Comparison of ENCODE assay signal across 16 cellular contexts in genomic region chr6:20416567-20417345, GRCh38. TPM values are rescaled to one million over a fixed set of nuclear protein-coding genes. Genes with fewer than 3 reads are reported as not detected.
DNase-seq lines count a peak whose midpoint lies in the region; ATAC-seq and TF ChIP-seq lines count a peak whose summit lies in the region.
"Had no signal": no experiment of that assay in that cellular context is flagged by ENCODE, and none has a peak within 500 bp of the region (broad histone marks: within the 10 kb centered on the region; RNA-seq: fewer than 3 reads in every experiment).

No MANE protein-coding gene starts in this region.

- no peaks in the 10 kb centered on the region for H3K27me3 ChIP-seq in gastrocnemius medialis
- H3K27me3 ChIP-seq in tibial artery, result no peaks in the 10 kb centered on the region

- no peaks in the 10 kb centered on the region for H3K9me3 Mint-ChIP-seq in activated naive CD4-positive, alpha-beta T cell treated with anti-CD3 and anti-CD28 coated beads, Interleukin-2, amount 50 U/mL, for 24 hours
- no peaks in the 10 kb centered on the region for H3K9me3 Mint-ChIP-seq in endothelial cell (ENCODE audit: unreplicated experiment)

- H3K27ac ChIP-seq in gastrocnemius medialis, result peak overlapping the region; percentile 46 to 84 (median 66)
- peak overlapping the region in 1 of 2 donors; percentile 22 for H3K27ac ChIP-seq in tibial artery

- H3K4me3 ChIP-seq in gastrocnemius medialis (no peak overlapping the region), tibial artery (no peak overlapping the region)

- peaks cover 78% of the 10 kb centered on the region for H3K4me1 Mint-ChIP-seq in activated naive CD4-positive, alpha-beta T cell treated with anti-CD3 and anti-CD28 coated beads, Interleukin-2, amount 50 U/mL, for 24 hours
- peaks cover 36% of the 10 kb centered on the region for H3K4me1 Mint-ChIP-seq in endothelial cell (ENCODE audit: unreplicated experiment)

- TF ChIP-seq POLR2A in gastrocnemius medialis (IDR thresholded peaks at IDR 0.05), result no peak

- H3K36me3 ChIP-seq in gastrocnemius medialis (no peaks in the 10 kb centered on the region), tibial artery (no peaks in the 10 kb centered on the region)

- no peaks in the 10 kb centered on the region for H3K27me3 Mint-ChIP-seq in activated naive CD4-positive, alpha-beta T cell treated with anti-CD3 and anti-CD28 coated beads, Interleukin-2, amount 50 U/mL, for 24 hours
- H3K27me3 Mint-ChIP-seq in endothelial cell (ENCODE audit: unreplicated experiment), result peaks cover 1% of the 10 kb centered on the region

- no peak for ATAC-seq in gastrocnemius medialis
- no peak for ATAC-seq in HG03378 (IDR thresholded peaks at IDR 0.05; ENCODE audit: unreplicated experiment)
- ATAC-seq: PC-3 had no signal

- H3K36me3 Mint-ChIP-seq in activated naive CD4-positive, alpha-beta T cell treated with anti-CD3 and anti-CD28 coated beads, Interleukin-2, amount 50 U/mL, for 24 hours, result peaks cover 13% of the 10 kb centered on the region
- H3K36me3 Mint-ChIP-seq in endothelial cell (ENCODE audit: low read depth, unreplicated experiment), result peaks cover 6% of the 10 kb centered on the region

- peak overlapping the region; percentile 1 for H3K4me3 Mint-ChIP-seq in activated naive CD4-positive, alpha-beta T cell treated with anti-CD3 and anti-CD28 coated beads, Interleukin-2, amount 50 U/mL, for 24 hours
- no peak overlapping the region for H3K4me3 Mint-ChIP-seq in endothelial cell (ENCODE audit: unreplicated experiment)
- H3K4me3 Mint-ChIP-seq: mesothelial cell of epicardium had no signal

- H3K9me3 ChIP-seq in gastrocnemius medialis (no peaks in the 10 kb centered on the region), tibial artery (peaks cover 0 to 3% (median 0%) of the 10 kb centered on the region in 3 donors)

- intact Hi-C loops in gastrocnemius medialis (cut with DNase I; ENCODE audit: low total_unique reads) (no loop called here), tibial artery (cut with DNase I; ENCODE audit: low total_unique reads) (no loop called here)

- H3K27ac Mint-ChIP-seq in activated naive CD4-positive, alpha-beta T cell treated with anti-CD3 and anti-CD28 coated beads, Interleukin-2, amount 50 U/mL, for 24 hours, result no peak overlapping the region
- H3K27ac Mint-ChIP-seq in endothelial cell (ENCODE audit: unreplicated experiment), result peak overlapping the region; percentile 4

- TF ChIP-seq CTCF in endothelial cell (IDR thresholded peaks at IDR 0.05; ENCODE audit: unreplicated experiment) (no peak), gastrocnemius medialis (IDR thresholded peaks at IDR 0.05 in 4 of 5, conservative IDR thresholded peaks at IDR 0.05 in 1 of 5) (no peak), tibial artery (IDR thresholded peaks at IDR 0.05) (no peak)

- in situ Hi-C loops in gastrocnemius medialis (cut with MboI; ENCODE audit: low sequenced_read_pairs in 4 of 4), result no loop called here

- H3K4me1 ChIP-seq in gastrocnemius medialis (peaks cover 24 to 57% of the 10 kb centered on the region in 2 donors), tibial artery (peaks cover 0 to 51% (median 24%) of the 10 kb centered on the region in 4 donors)

- no peak for DNase-seq in activated naive CD4-positive, alpha-beta T cell (lab: John Stamatoyannopoulos, UW)
- DNase-seq in LoVo (ENCODE audit: low spot score), result peak; percentile 8
- DNase-seq in endothelial cell (ENCODE audit: low spot score), result no peak
- no peak for DNase-seq in gastrocnemius medialis
- DNase-seq in retina, result no peak
- DNase-seq in tibial artery, result no peak
- DNase-seq: activated CD4-positive, alpha-beta T cell treated with anti-CD3 and anti-CD28 coated beads, Interleukin-2, amount 50 U/mL, for 1 hour; cerebellar nuclear complex; DMS79; H7; NCI-H1105 treated with DMSO at 0.1 percent for 48 hours; NCI-H226; PC-3 had no signal

RNA-seq across cellular contexts. Expression of gene E2F3, which starts 15.1 kb away (rescaled TPM):
- 20.4 TPM for total RNA-seq in endothelial cell (ENCODE audit: unreplicated experiment)
- total RNA-seq in gastrocnemius medialis, result 10 to 100 TPM in 2 of 4 donors, 1 to 10 TPM in 2; 5.4 to 13.6 (median 10.7) TPM
